In genomic region chr3:189572249-189572648, GRCh38 we compare ENCODE assay signal across 17 cellular contexts. TPM values are rescaled to one million over a fixed set of nuclear protein-coding genes. Genes with fewer than 3 reads are reported as not detected.
DNase-seq lines count a peak whose midpoint lies in the region; ATAC-seq and TF ChIP-seq lines count a peak whose summit lies in the region.
"Had no signal": no experiment of that assay in that cellular context is flagged by ENCODE, and none has a peak within 500 bp of the region (broad histone marks: within the 10 kb centered on the region; RNA-seq: fewer than 3 reads in every experiment).

No MANE protein-coding gene starts in this region.

- no peak overlapping the region for H3K4me3 Mint-ChIP-seq in naive thymus-derived CD8-positive, alpha-beta T cell
- no peak overlapping the region for H3K4me3 Mint-ChIP-seq in CD4-positive, alpha-beta T cell

- H3K79me2 ChIP-seq in ACC112 (ENCODE audit: control insufficient read depth, insufficient read depth, low read length, unreplicated experiment) = no peaks in the 10 kb centered on the region
- H3K79me2 ChIP-seq in PC-9 (ENCODE audit: low read depth) = no peaks in the 10 kb centered on the region

- H3K36me3 ChIP-seq in ACC112 (ENCODE audit: insufficient read depth, low read length) (no peaks in the 10 kb centered on the region), PC-9 (ENCODE audit: low read depth) (peaks cover 9% of the 10 kb centered on the region; the same call in 1 of the 2 replicates)
- H3K36me3 ChIP-seq: BLaER1, HAP-1, SJSA1, uterus had no signal

- no peak overlapping the region for H3K27ac Mint-ChIP-seq in naive thymus-derived CD8-positive, alpha-beta T cell
- no peak overlapping the region for H3K27ac Mint-ChIP-seq in CD4-positive, alpha-beta T cell

- H3K9me2 ChIP-seq in PC-9 (ENCODE audit: insufficient read depth) = no peaks in the 10 kb centered on the region

- BruUV-seq in PC-9 (replicated peaks; lab: Mats Ljungman, UMichigan) = no TSS peak

- no peaks in the 10 kb centered on the region for H3K36me3 Mint-ChIP-seq in naive thymus-derived CD8-positive, alpha-beta T cell
- no peaks in the 10 kb centered on the region for H3K36me3 Mint-ChIP-seq in CD4-positive, alpha-beta T cell (ENCODE audit: low read depth)

- H3K27me3 ChIP-seq in ACC112 (ENCODE audit: insufficient read depth, low read length) (no peaks in the 10 kb centered on the region), PC-9 (ENCODE audit: insufficient read depth, low read depth) (no peaks in the 10 kb centered on the region), foreskin keratinocyte (no peaks in the 10 kb centered on the region)
- H3K27me3 ChIP-seq in CD4-positive, alpha-beta T cell (ENCODE audit: control insufficient read depth, insufficient read depth, low read length) = no peaks in the 10 kb centered on the region
- H3K27me3 ChIP-seq: BLaER1, SJSA1, uterus had no signal

- peak; percentile 99 for ATAC-seq in foreskin keratinocyte
- ATAC-seq in naive thymus-derived CD8-positive, alpha-beta T cell = no peak
- no peak for ATAC-seq in HG03159 (IDR thresholded peaks at IDR 0.05; ENCODE audit: unreplicated experiment)
- no peak for ATAC-seq in CD4-positive, alpha-beta T cell (ENCODE audit: poor library complexity)
- ATAC-seq: left cardiac atrium had no signal

- H4K20me1 ChIP-seq in PC-9 (ENCODE audit: insufficient read depth) = no peaks in the 10 kb centered on the region
- H4K20me1 ChIP-seq: BLaER1 had no signal

- H3K4me3 ChIP-seq in ACC112 (ENCODE audit: low read depth, low read length) = no peak overlapping the region
- no peak overlapping the region for H3K4me3 ChIP-seq in PC-9
- H3K4me3 ChIP-seq: BLaER1, HAP-1, SJSA1, uterus had no signal

- H3K27ac ChIP-seq in ACC112 (ENCODE audit: low read depth, low read length) (peak overlapping the region; percentile 57), PC-9 (peak overlapping the region; percentile 91), foreskin keratinocyte (no peak overlapping the region)
- no peak overlapping the region for H3K27ac ChIP-seq in CD4-positive, alpha-beta T cell (ENCODE audit: low read depth, low read length)
- H3K27ac ChIP-seq: BLaER1, SJSA1, uterus had no signal

- intact Hi-C loops in PC-9 (cut with micrococcal nuclease; ENCODE audit: unreplicated experiment) = loop anchor here (1.0 to 2.0 kb wide), 8 partner anchors 59 to 373 kb away; no protein-coding TSS in a partner anchor
- intact Hi-C loops in CD4-positive, alpha-beta T cell (cut with DNase I, micrococcal nuclease) = no loop called here

- CTCF ChIA-PET in PC-9 (lab: Charles Lee) = interaction anchor here (0.6 kb wide), 1 partner anchor 238 kb away, joined by 4 read pairs; no protein-coding TSS in a partner anchor
- CTCF ChIA-PET in CD4-positive, alpha-beta T cell (lab: Charles Lee) = no interaction called here

- H3K4me2 ChIP-seq in PC-9 = peak overlapping the region; percentile 29
- H3K4me2 ChIP-seq: BLaER1 had no signal

- POLR2A ChIA-PET in PC-9 (lab: Charles Lee; ENCODE audit: unreplicated experiment) = interaction anchor here (0.6 to 0.7 kb wide), 3 partner anchors 337 to 376 kb away, joined by 4 to 11 read pairs (median 5); no protein-coding TSS in a partner anchor
- POLR2A ChIA-PET in naive thymus-derived CD8-positive, alpha-beta T cell (lab: Charles Lee) = no interaction called here
- POLR2A ChIA-PET in CD4-positive, alpha-beta T cell (lab: Charles Lee) = no interaction called here

- peaks cover 22% of the 10 kb centered on the region for H3F3A ChIP-seq in PC-9 (ENCODE audit: insufficient read depth, low read depth)

- peaks cover 56% of the 10 kb centered on the region for H3K9me3 ChIP-seq in PC-9 (ENCODE audit: insufficient read depth, low read depth)
- no peaks in the 10 kb centered on the region for H3K9me3 ChIP-seq in CD4-positive, alpha-beta T cell (ENCODE audit: control insufficient read depth, low read length)
- H3K9me3 ChIP-seq: BLaER1, HAP-1, SJSA1, uterus had no signal

- no peaks in the 10 kb centered on the region for H3K27me3 Mint-ChIP-seq in naive thymus-derived CD8-positive, alpha-beta T cell
- no peaks in the 10 kb centered on the region for H3K27me3 Mint-ChIP-seq in CD4-positive, alpha-beta T cell

- DNase-seq in GM03348 (ENCODE audit: low spot score) (peak; percentile 35), PC-9 (peak in 1 of 2 experiments; percentile 95), foreskin keratinocyte (peak; percentile 97), hepatic stellate cell (ENCODE audit: low spot score) (no peak)
- DNase-seq in naive thymus-derived CD8-positive, alpha-beta T cell = no peak
- DNase-seq in CD4-positive, alpha-beta T cell = no peak
- DNase-seq: anterior cingulate cortex; left cardiac atrium; NCI-H2107; stimulated activated CD4-positive, alpha-beta T cell treated with anti-CD3 and anti-CD28 coated beads, Interleukin-1b, Interleukin-23, amount 100 ng/mL, for 48 hours; uterus had no signal

- peaks cover 0 to 8% (median 0%) of the 10 kb centered on the region in 9 donors for H3K9me3 Mint-ChIP-seq in naive thymus-derived CD8-positive, alpha-beta T cell
- no peaks in the 10 kb centered on the region for H3K9me3 Mint-ChIP-seq in CD4-positive, alpha-beta T cell

- peaks cover 2 to 11% (median 9%) of the 10 kb centered on the region in 4 donors for H3K4me1 Mint-ChIP-seq in naive thymus-derived CD8-positive, alpha-beta T cell
- H3K4me1 Mint-ChIP-seq in CD4-positive, alpha-beta T cell (ENCODE audit: low read depth) = peaks cover 14% of the 10 kb centered on the region

- peaks cover 15% of the 10 kb centered on the region for H3K4me1 ChIP-seq in ACC112 (ENCODE audit: control insufficient read depth, insufficient read depth, low read length, unreplicated experiment)
- H3K4me1 ChIP-seq in PC-9 (replicated peaks; ENCODE audit: insufficient read depth) = peaks cover 30% of the 10 kb centered on the region
- peaks cover 10% of the 10 kb centered on the region for H3K4me1 ChIP-seq in foreskin keratinocyte
- H3K4me1 ChIP-seq: HAP-1, SJSA1, uterus had no signal

- TF ChIP-seq CTCF in PC-9 (conservative IDR thresholded peaks at IDR 0.05) = no peak
- no peak for TF ChIP-seq CTCF in foreskin keratinocyte (conservative IDR thresholded peaks at IDR 0.05)
- no peak for TF ChIP-seq CTCF in CD4-positive, alpha-beta T cell (IDR thresholded peaks at IDR 0.05)

- H2AFZ ChIP-seq in ACC112 (ENCODE audit: low read length, unreplicated experiment) (peak overlapping the region; percentile 74), PC-9 (peak overlapping the region; percentile 31)

RNA-seq across cellular contexts. Expression of gene TP63, which starts 58.9 kb away (rescaled TPM):
- total RNA-seq in PC-9 (2021) (0.65 and 3.6 TPM in 2 replicates), foreskin keratinocyte (154 and 165 TPM in 2 replicates)
- 32.7 and 42.9 TPM in 2 replicates for polyA plus RNA-seq in foreskin keratinocyte
- total RNA-seq in naive thymus-derived CD8-positive, alpha-beta T cell = not detected
- not detected for polyA plus RNA-seq in naive thymus-derived CD8-positive, alpha-beta T cell
- total RNA-seq in CD4-positive, alpha-beta T cell = under 1 TPM in 1 of 2 experiments, not detected in 1; 0.31 TPM
- total RNA-seq: pulmonary artery endothelial cell, SJSA1 had no signal

Comparison
In these comparisons a context has a peak if more than half of its experiments do, and no peak if none do; other contexts are left out.
1. H3K27ac ChIP-seq: peak in ACC112 (single experiment) and PC-9 (single experiment); none in foreskin keratinocyte (single experiment) and CD4-positive, alpha-beta T cell (single experiment).
2. DNase-seq: peak in GM03348 (single experiment) and foreskin keratinocyte (2 of 2); none in naive thymus-derived CD8-positive, alpha-beta T cell (0 of 10), hepatic stellate cell (single experiment) and CD4-positive, alpha-beta T cell (0 of 10).
3. RNA of gene TP63, which starts 58.9 kb away (total RNA-seq): 154 to 165 TPM in foreskin keratinocyte; 0.65 to 3.6 TPM in PC-9, 0.31 TPM in CD4-positive, alpha-beta T cell and not detected in naive thymus-derived CD8-positive, alpha-beta T cell; every median in the first group is over 10 times any median in the second.